ENCODE assay signal across 8 cellular contexts in the genomic region with DNA sequence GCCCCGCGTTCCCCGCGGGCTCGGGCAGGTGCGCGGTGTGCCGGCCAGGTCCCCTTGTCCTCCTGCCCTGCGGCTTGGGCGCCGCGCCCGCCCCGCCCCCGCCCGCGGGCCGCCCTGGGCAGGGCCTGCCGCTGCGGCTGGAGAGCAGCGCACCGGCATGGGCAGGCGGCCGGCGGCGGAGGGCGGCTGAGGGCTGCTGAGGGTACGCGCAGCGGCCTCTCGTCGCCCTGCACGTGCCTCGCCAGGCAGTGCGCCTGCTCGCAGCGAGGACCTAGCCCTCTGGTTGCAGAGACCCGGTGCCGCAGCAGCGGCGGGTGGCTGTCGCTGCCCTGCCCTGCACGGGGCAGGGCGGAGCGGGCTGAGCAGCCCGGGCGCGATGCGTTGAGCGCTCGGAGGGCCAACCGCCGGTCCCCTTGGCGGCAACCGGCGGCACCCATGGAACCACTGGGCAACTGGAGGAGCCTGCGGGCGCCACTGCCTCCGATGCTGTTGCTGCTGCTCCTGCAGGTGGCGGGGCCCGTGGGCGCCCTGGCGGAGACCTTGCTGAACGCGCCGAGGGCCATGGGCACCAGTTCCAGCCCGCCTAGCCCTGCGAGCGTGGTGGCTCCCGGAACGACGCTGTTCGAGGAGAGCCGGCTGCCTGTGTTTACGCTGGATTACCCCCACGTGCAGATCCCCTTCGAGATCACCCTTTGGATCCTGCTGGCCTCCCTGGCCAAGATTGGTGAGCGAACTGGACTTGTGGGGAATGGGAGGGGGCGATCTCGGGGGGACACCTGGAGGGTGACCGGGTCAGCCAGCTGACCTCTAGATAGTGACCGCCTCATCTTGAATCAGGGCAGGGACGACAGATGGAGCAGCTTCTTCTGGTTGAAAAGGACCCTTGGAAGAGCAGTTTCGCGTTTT. TPM values are rescaled to one million over a fixed set of nuclear protein-coding genes. Genes with fewer than 3 reads are reported as not detected.
DNase-seq lines count a peak whose midpoint lies in the region; ATAC-seq and TF ChIP-seq lines count a peak whose summit lies in the region.

A gene with protein sequence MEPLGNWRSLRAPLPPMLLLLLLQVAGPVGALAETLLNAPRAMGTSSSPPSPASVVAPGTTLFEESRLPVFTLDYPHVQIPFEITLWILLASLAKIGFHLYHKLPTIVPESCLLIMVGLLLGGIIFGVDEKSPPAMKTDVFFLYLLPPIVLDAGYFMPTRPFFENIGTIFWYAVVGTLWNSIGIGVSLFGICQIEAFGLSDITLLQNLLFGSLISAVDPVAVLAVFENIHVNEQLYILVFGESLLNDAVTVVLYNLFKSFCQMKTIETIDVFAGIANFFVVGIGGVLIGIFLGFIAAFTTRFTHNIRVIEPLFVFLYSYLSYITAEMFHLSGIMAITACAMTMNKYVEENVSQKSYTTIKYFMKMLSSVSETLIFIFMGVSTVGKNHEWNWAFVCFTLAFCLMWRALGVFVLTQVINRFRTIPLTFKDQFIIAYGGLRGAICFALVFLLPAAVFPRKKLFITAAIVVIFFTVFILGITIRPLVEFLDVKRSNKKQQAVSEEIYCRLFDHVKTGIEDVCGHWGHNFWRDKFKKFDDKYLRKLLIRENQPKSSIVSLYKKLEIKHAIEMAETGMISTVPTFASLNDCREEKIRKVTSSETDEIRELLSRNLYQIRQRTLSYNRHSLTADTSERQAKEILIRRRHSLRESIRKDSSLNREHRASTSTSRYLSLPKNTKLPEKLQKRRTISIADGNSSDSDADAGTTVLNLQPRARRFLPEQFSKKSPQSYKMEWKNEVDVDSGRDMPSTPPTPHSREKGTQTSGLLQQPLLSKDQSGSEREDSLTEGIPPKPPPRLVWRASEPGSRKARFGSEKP (plus strand): TSS at position 140 of the 906 bp plus-strand sequence. CDS start 296 bp downstream, at position 436.

- no peak for TF ChIP-seq CTCF in AG04449 (IDR thresholded peaks at IDR 0.05; ENCODE audit: insufficient read depth, low read length, missing control alignments)
- TF ChIP-seq CTCF in GM23338 (conservative IDR thresholded peaks at IDR 0.05; ENCODE audit: low read depth in 2 of 2) = no peak
- TF ChIP-seq CTCF in WI38 (IDR thresholded peaks at IDR 0.05; ENCODE audit: low read depth, low read length) = no peak
- no peak for TF ChIP-seq CTCF in fibroblast of villous mesenchyme (IDR thresholded peaks at IDR 0.05; ENCODE audit: insufficient read depth, low read depth, low read length)
- no peak for TF ChIP-seq CTCF in BE2C (IDR thresholded peaks at IDR 0.05; ENCODE audit: low read depth, low read length)

- H3K23ac ChIP-seq in neuronal stem cell (ENCODE audit: low read depth, low read length, poor library complexity) = peak within 1 kb of the TSS; percentile 59

- no peaks in the 10 kb centered on the region; the same call in 2 of the 3 replicates for H3K9me3 Mint-ChIP-seq in GM23338

- DNase-seq in AG04449 (ENCODE audit: low read depth, low spot score) = no peak
- peak; percentile 76 for DNase-seq in GM23338 (ENCODE audit: low spot score)
- no peak for DNase-seq in fibroblast of villous mesenchyme (ENCODE audit: low read depth)
- DNase-seq in neuronal stem cell (ENCODE audit: low spot score) = peak; percentile 48
- DNase-seq in BE2C = no peak
- DNase-seq in cortex of kidney (lab: John Stamatoyannopoulos, UW) = no peak

- peaks cover 8% of the 10 kb centered on the region for H3K4me1 ChIP-seq in GM23338 (ENCODE audit: insufficient read depth)
- H3K4me1 ChIP-seq in neuronal stem cell (ENCODE audit: control insufficient read depth in 2 of 2, insufficient read depth in 1 of 2, low read depth in 1 of 2, low read length in 2 of 2) = peaks cover 0 to 6% of the 10 kb centered on the region in 2 donors
- no peaks in the 10 kb centered on the region for H3K4me1 ChIP-seq in BE2C

- H3K4me1 Mint-ChIP-seq in GM23338 = peaks cover 16% of the 10 kb centered on the region

- H4K8ac ChIP-seq in neuronal stem cell (ENCODE audit: low read depth, low read length) = peak within 1 kb of the TSS; percentile 68

- peaks cover 36% of the 10 kb centered on the region for H3K27me3 Mint-ChIP-seq in GM23338 (ENCODE audit: insufficient read depth, low read depth, poor library complexity)

- POLR2A ChIA-PET in AG04449 (lab: Yijun Ruan, JAX) = no interaction called here

- H2AK5ac ChIP-seq in neuronal stem cell (ENCODE audit: low read depth, low read length) = no peak within 1 kb of the TSS

- H3K4me3 ChIP-seq in AG04449 (ENCODE audit: low read depth, low read length) (peak within 1 kb of the TSS; percentile 32), GM23338 (peak within 1 kb of the TSS; percentile 56), WI38 (ENCODE audit: low read depth, low read length) (peak within 1 kb of the TSS; percentile 42), fibroblast of villous mesenchyme (ENCODE audit: low read depth, low read length) (peak within 1 kb of the TSS; percentile 24), neuronal stem cell (ENCODE audit: low read length in 2 of 2) (peak within 1 kb of the TSS; percentile 39 to 86), BE2C (ENCODE audit: low read depth, low read length) (no peak within 1 kb of the TSS)

- H4K91ac ChIP-seq in neuronal stem cell (ENCODE audit: low read depth, low read length, poor library complexity) = no peak within 1 kb of the TSS

- H3K27ac ChIP-seq in GM23338 (ENCODE audit: low read depth) = no peak within 1 kb of the TSS
- no peak within 1 kb of the TSS for H3K27ac ChIP-seq in neuronal stem cell (replicated peaks; ENCODE audit: low read length)

- H2BK15ac ChIP-seq in neuronal stem cell (ENCODE audit: low read length) = peak within 1 kb of the TSS; percentile 71

- H2AFZ ChIP-seq in GM23338 (peak within 1 kb of the TSS; percentile 96), neuronal stem cell (ENCODE audit: low read length) (peak within 1 kb of the TSS; percentile 92)

- H3K79me1 ChIP-seq in neuronal stem cell (ENCODE audit: low read depth, low read length) = no peaks in the 10 kb centered on the region

- peaks cover 57% of the 10 kb centered on the region for H3K27me3 ChIP-seq in GM23338 (ENCODE audit: insufficient read depth)
- peaks cover 5 to 78% (median 26%) of the 10 kb centered on the region in 3 experiments for H3K27me3 ChIP-seq in neuronal stem cell (ENCODE audit: control insufficient read depth in 3 of 3, insufficient read depth in 3 of 3, low read depth in 1 of 3, low read length in 3 of 3)
- H3K27me3 ChIP-seq in BE2C = peaks cover 20% of the 10 kb centered on the region

- H3K9me3 ChIP-seq in neuronal stem cell (replicated peaks in 1 of 2; ENCODE audit: control insufficient read depth in 2 of 2, insufficient read depth in 1 of 2, low read depth in 1 of 2, low read length in 2 of 2) = no peaks in the 10 kb centered on the region
- H3K9me3 ChIP-seq in BE2C = no peaks in the 10 kb centered on the region

- CTCF ChIA-PET in AG04449 (lab: Yijun Ruan, JAX) = no interaction called here

- H3K4ac ChIP-seq in neuronal stem cell (ENCODE audit: low read length) = no peak within 1 kb of the TSS

- peaks cover 3% of the 10 kb centered on the region; the same call in 1 of the 3 replicates for H3K36me3 Mint-ChIP-seq in GM23338 (ENCODE audit: low read depth)

- H3K4me3 Mint-ChIP-seq in GM23338 = peak within 1 kb of the TSS; percentile 79

- peak within 1 kb of the TSS; percentile 76 for H3K14ac ChIP-seq in neuronal stem cell (ENCODE audit: low read length)

- H2BK5ac ChIP-seq in neuronal stem cell (ENCODE audit: low read length) = no peak within 1 kb of the TSS

- peak within 1 kb of the TSS; percentile 94 for H3K18ac ChIP-seq in neuronal stem cell (ENCODE audit: low read length)

- no peaks in the 10 kb centered on the region; the same call in 1 of the 2 replicates for H4K20me1 ChIP-seq in GM23338 (replicated peaks; ENCODE audit: insufficient read depth)

- H3F3A ChIP-seq in GM23338 (replicated peaks; ENCODE audit: low read depth) = 0 out of 2 replicates have a peak, but pooled peaks cover 5% of the 10 kb centered on the region

- H3K36me3 ChIP-seq in GM23338 (ENCODE audit: insufficient read depth) (no peaks in the 10 kb centered on the region), neuronal stem cell (replicated peaks in 1 of 2; ENCODE audit: control insufficient read depth in 2 of 2, insufficient read depth in 2 of 2, low read length in 2 of 2) (no peaks in the 10 kb centered on the region), BE2C (no peaks in the 10 kb centered on the region)

- no peaks in the 10 kb centered on the region for H3K9me2 ChIP-seq in GM23338 (ENCODE audit: insufficient read depth)

- no peak within 1 kb of the TSS for H2BK12ac ChIP-seq in neuronal stem cell (ENCODE audit: low read length)

- WGBS in neuronal stem cell (ENCODE audit: extremely low coverage in 2 of 2, insufficient read length in 2 of 2, insufficient replicate concordance in 1 of 2), 2 donors = no CpG with 5 or more reads among the region's 85 CpGs

- no peak within 1 kb of the TSS for H2BK120ac ChIP-seq in neuronal stem cell (ENCODE audit: low read depth, low read length)

- no peaks in the 10 kb centered on the region for H3K79me2 ChIP-seq in GM23338 (replicated peaks; ENCODE audit: insufficient read depth)

- no peak within 1 kb of the TSS for H3K27ac Mint-ChIP-seq in GM23338

- ATAC-seq in GM23338 = peak; percentile 83
- ATAC-seq in HG02610 (IDR thresholded peaks at IDR 0.05; ENCODE audit: unreplicated experiment) = no peak

- peak within 1 kb of the TSS; percentile 82 for H3K4me2 ChIP-seq in GM23338
- H3K4me2 ChIP-seq in neuronal stem cell (ENCODE audit: insufficient read depth, low read length, poor library complexity, severe bottlenecking) = peak within 1 kb of the TSS; percentile 91

- peak within 1 kb of the TSS; percentile 82 for H3K9ac ChIP-seq in neuronal stem cell (ENCODE audit: low read depth, low read length, poor library complexity)

TF ChIP-seq in GM23338, 12 proteins besides CTCF, POLR2A, EP300 and RAD21:
- no peak for TF ChIP-seq EZH2phosphoT487 (IDR thresholded peaks at IDR 0.05; ENCODE audit: unreplicated experiment)
- peak; percentile 39 for TF ChIP-seq EZH2 (IDR thresholded peaks at IDR 0.05; ENCODE audit: low read depth, unreplicated experiment)

RNA-seq across cellular contexts. Expression of the gene that starts here (rescaled TPM):
- 0.08 and 0.24 TPM in 2 replicates for total RNA-seq in GM23338 (2014; rRNA removed; shearing (Covaris generic))
- 0.03 and 0.05 TPM in 2 replicates for polyA plus RNA-seq in GM23338 (2016; fragmentation: Nextera tagmentation; extraction: Ambion mirVana)
- total RNA-seq in fibroblast of villous mesenchyme = not detected in 2 replicates
- 0.01 TPM for polyA plus RNA-seq in neuronal stem cell (2013, experiment 1 of 2)
- polyA plus RNA-seq in neuronal stem cell (2013, experiment 2 of 2) = 0.01 TPM
- not detected for polyA plus RNA-seq in BE2C (2012; ENCODE audit: insufficient read depth, insufficient read length, low read depth)

Comparison
In these comparisons a context has a peak if more than half of its experiments do, and no peak if none do; other contexts are left out.
1. Peak in DNase-seq, ATAC-seq, H3K4me3 ChIP-seq and H3K4me2 ChIP-seq in GM23338; RNA of the gene not detected or under 1 TPM.